ENCODE assay signal across 8 cellular contexts in genomic region chr2:196242131-196242620, GRCh38.
DNase-seq lines count a peak whose midpoint lies in the region; ATAC-seq and TF ChIP-seq lines count a peak whose summit lies in the region.

No MANE protein-coding gene starts in this region.

- intact Hi-C loops in colonic mucosa (cut with DNase I) = no loop called here
- intact Hi-C loops in spleen (cut with DNase I; ENCODE audit: low total_unique reads) = no loop called here

- H3K4me3 ChIP-seq in colonic mucosa (no peak overlapping the region), spleen (peak overlapping the region in 1 of 8 donors; percentile 56)

- H3K27me3 ChIP-seq in colonic mucosa (no peaks in the 10 kb centered on the region), spleen (replicated peaks in 1 of 7) (no peaks in the 10 kb centered on the region)

- TF ChIP-seq POLR2A in spleen (IDR thresholded peaks at IDR 0.05) = no peak

- H3K36me3 ChIP-seq in colonic mucosa = no peaks in the 10 kb centered on the region
- H3K36me3 ChIP-seq in spleen = peaks cover 0 to 15% (median 0%) of the 10 kb centered on the region in 6 donors

- TF ChIP-seq CTCF in colonic mucosa (IDR thresholded peaks at IDR 0.05) (no peak), spleen (IDR thresholded peaks at IDR 0.05 in 8 of 11, conservative IDR thresholded peaks at IDR 0.05 in 3 of 11) (no peak)

- H3K9ac ChIP-seq in colonic mucosa (ENCODE audit: low read depth in 2 of 2, low read length in 2 of 2) = no peak overlapping the region

- 28 to 39% (median 30%) methylated on average over 7 of the region's 7 CpGs for WGBS in spleen, 5 donors

- DNase-seq in NAMALWA (ENCODE audit: low spot score) (peak; percentile 77), colonic mucosa (no peak), spleen (peak; percentile 80), SHP77 treated with DMSO at 0.1 percent for 48 hours (lab: John Stamatoyannopoulos, UW) (no peak), AG08396 (ENCODE audit: low spot score) (no peak), cerebellar cortex (ENCODE audit: low spot score) (no peak)

- H3K4me1 ChIP-seq in colonic mucosa (peaks cover 5% of the 10 kb centered on the region), spleen (peaks cover 42 to 99% (median 60%) of the 10 kb centered on the region in 6 donors)

- H3K27ac ChIP-seq in colonic mucosa = peak overlapping the region; percentile 4
- H3K27ac ChIP-seq in spleen = peak overlapping the region; percentile 80 to 96 (median 92)

- ATAC-seq in GM18517 (IDR thresholded peaks at IDR 0.05; ENCODE audit: unreplicated experiment) (peak; percentile 95), HG02588 (IDR thresholded peaks at IDR 0.05; ENCODE audit: unreplicated experiment) (peak; percentile 86)

- no peaks in the 10 kb centered on the region for H3K9me3 ChIP-seq in colonic mucosa
- no peaks in the 10 kb centered on the region for H3K9me3 ChIP-seq in spleen

Comparison
In these comparisons a context has a peak if more than half of its experiments do, and no peak if none do; other contexts are left out.
1. DNase-seq: peak in NAMALWA (single experiment) and spleen (single experiment); none in colonic mucosa (single experiment), SHP77 treated with DMSO at 0.1 percent for 48 hours (single experiment), AG08396 (single experiment) and cerebellar cortex (single experiment).